8 cellular contexts compared by ENCODE assay signal in genomic region chr7:91264924-91265681, GRCh38. TPM values are rescaled to one million over a fixed set of nuclear protein-coding genes. Genes with fewer than 3 reads are reported as not detected.
DNase-seq lines count a peak whose midpoint lies in the region; ATAC-seq and TF ChIP-seq lines count a peak whose summit lies in the region.

No MANE protein-coding gene starts in this region.

- H3K79me2 ChIP-seq in GM23248 (ENCODE audit: insufficient read depth), result peaks cover 29% of the 10 kb centered on the region

- TF ChIP-seq CTCF in RWPE2 (IDR thresholded peaks at IDR 0.05; ENCODE audit: poor library complexity, severe bottlenecking) (no peak), lung (IDR thresholded peaks at IDR 0.05; ENCODE audit: control extremely low read depth, extremely low read depth) (no peak), suprapubic skin (IDR thresholded peaks at IDR 0.05) (no peak)

- peak overlapping the region; percentile 82 for H3K9ac ChIP-seq in GM23248

- H2AFZ ChIP-seq in GM23248, result peak overlapping the region; percentile 85

- H3K27ac ChIP-seq in GM23248 (peak overlapping the region; percentile 83), RWPE2 (ENCODE audit: poor library complexity, severe bottlenecking) (peak overlapping the region; percentile 76), ectodermal cell (ENCODE audit: insufficient read depth, low read depth, low read length, poor library complexity, severe bottlenecking) (peak overlapping the region; percentile 77), lung (ENCODE audit: low read depth in 1 of 2, low read length in 1 of 2) (peak overlapping the region; percentile 96 to 99), suprapubic skin (peak overlapping the region; percentile 98)

- TF ChIP-seq POLR2A in suprapubic skin (IDR thresholded peaks at IDR 0.05), result no peak

- peaks cover 21% of the 10 kb centered on the region; the same call in 1 of the 2 replicates for H3K4me1 ChIP-seq in GM23248 (ENCODE audit: insufficient read depth)
- peaks cover 5% of the 10 kb centered on the region for H3K4me1 ChIP-seq in RWPE2 (ENCODE audit: insufficient read depth, poor library complexity, severe bottlenecking)
- H3K4me1 ChIP-seq in ectodermal cell (ENCODE audit: control insufficient read depth, insufficient read depth, low read length), result peaks cover 11% of the 10 kb centered on the region
- H3K4me1 ChIP-seq in lung (ENCODE audit: control insufficient read depth in 2 of 2, insufficient read depth in 2 of 2, low read length in 2 of 2), result peaks cover 0 to 21% of the 10 kb centered on the region in 2 donors
- peaks cover 39% of the 10 kb centered on the region for H3K4me1 ChIP-seq in suprapubic skin

- no peak for TF ChIP-seq EP300 in suprapubic skin (IDR thresholded peaks at IDR 0.05)

- no peaks in the 10 kb centered on the region for H3K9me2 ChIP-seq in GM23248 (ENCODE audit: insufficient read depth)

- H4K20me1 ChIP-seq in GM23248 (ENCODE audit: insufficient read depth), result no peaks in the 10 kb centered on the region

- H3K36me3 ChIP-seq in GM23248 (ENCODE audit: low read depth), result no peaks in the 10 kb centered on the region
- H3K36me3 ChIP-seq in RWPE2 (ENCODE audit: low read depth), result no peaks in the 10 kb centered on the region
- H3K36me3 ChIP-seq in ectodermal cell (ENCODE audit: control insufficient read depth, insufficient read depth, low read length), result no peaks in the 10 kb centered on the region
- no peaks in the 10 kb centered on the region for H3K36me3 ChIP-seq in lung (ENCODE audit: control insufficient read depth in 2 of 2, insufficient read depth in 2 of 2, low read length in 2 of 2)
- H3K36me3 ChIP-seq in suprapubic skin, result no peaks in the 10 kb centered on the region

- H3K4me2 ChIP-seq in GM23248 (ENCODE audit: unreplicated experiment), result peak overlapping the region; percentile 82

- 1 to 2% methylated on average over 53 to 72 of the region's 78 CpGs for WGBS in GM23248 (ENCODE audit: low coverage in 1 of 2, low lambda C conversion rate in 2 of 2, missing lambda C conversion rate in 2 of 2), 2 experiments
- WGBS in ectodermal cell, 2 experiments, result 0 to 1% methylated on average over 78 of the region's 78 CpGs
- 0 to 1% methylated on average over 70 to 78 of the region's 78 CpGs for WGBS in lung, 2 donors
- WGBS in suprapubic skin, result 1% methylated on average over 15 of the region's 78 CpGs

- H3K27me3 ChIP-seq in GM23248 (replicated peaks; ENCODE audit: insufficient read depth) (no peaks in the 10 kb centered on the region), RWPE2 (ENCODE audit: insufficient read depth, poor library complexity, severe bottlenecking) (no peaks in the 10 kb centered on the region), ectodermal cell (ENCODE audit: control insufficient read depth, insufficient read depth, low read length, poor library complexity, severe bottlenecking) (peaks cover 54% of the 10 kb centered on the region), lung (ENCODE audit: control insufficient read depth, insufficient read depth) (no peaks in the 10 kb centered on the region), suprapubic skin (no peaks in the 10 kb centered on the region)

- in situ Hi-C loops in GM23248 (cut with MboI), result loop anchor here (10.0 kb wide), 1 partner anchor 180 kb away; no protein-coding TSS in a partner anchor

- no peaks in the 10 kb centered on the region for H3K9me3 ChIP-seq in GM23248 (ENCODE audit: low read depth)
- no peaks in the 10 kb centered on the region for H3K9me3 ChIP-seq in RWPE2 (ENCODE audit: severe bottlenecking)
- no peaks in the 10 kb centered on the region for H3K9me3 ChIP-seq in ectodermal cell (ENCODE audit: control insufficient read depth, low read length)
- peaks cover 0 to 3% of the 10 kb centered on the region in 2 donors for H3K9me3 ChIP-seq in lung (ENCODE audit: control insufficient read depth in 2 of 2, insufficient read depth in 1 of 2, low read length in 1 of 2)
- H3K9me3 ChIP-seq in suprapubic skin, result no peaks in the 10 kb centered on the region

- DNase-seq in NCI-H1417 (lab: John Stamatoyannopoulos, UW) (peak; percentile 72 to 89 (median 88)), NCI-H1417 treated with DMSO at 0.1 percent for 48 hours (lab: John Stamatoyannopoulos, UW) (no peak), GM23248 (peak; percentile 87), KG1 (lab: John Stamatoyannopoulos, UW) (peak; percentile 17), RWPE2 (ENCODE audit: low spot score) (peak; percentile 67), lung (ENCODE audit: low spot score) (peak; percentile 42), suprapubic skin (ENCODE audit: low spot score in 2 of 2) (peak; percentile 76 to 82)

- H3K4me3 ChIP-seq in GM23248, result peak overlapping the region; percentile 86
- H3K4me3 ChIP-seq in RWPE2 (ENCODE audit: severe bottlenecking), result peak overlapping the region; percentile 79
- H3K4me3 ChIP-seq in ectodermal cell (ENCODE audit: insufficient read depth, low read depth, low read length), result peak overlapping the region; percentile 68
- H3K4me3 ChIP-seq in lung, result peak overlapping the region; percentile 83
- H3K4me3 ChIP-seq in suprapubic skin, result peak overlapping the region; percentile 90

- peaks cover 14% of the 10 kb centered on the region; the same call in 1 of the 2 replicates for H3F3A ChIP-seq in GM23248 (ENCODE audit: insufficient read depth)

- ATAC-seq in RWPE2 (ENCODE audit: low read depth) (peak; percentile 52), lung (ENCODE audit: insufficient read depth, low FRiP score) (peak; percentile 25)

RNA-seq across cellular contexts. Expression of gene FZD1, which starts 0.9 kb away (rescaled TPM):
- total RNA-seq in GM23248 (2014; rRNA removed; shearing (Covaris generic)), result 15.1 and 18.5 TPM in 2 replicates
- 3.8 and 4.0 TPM in 2 replicates for polyA plus RNA-seq in GM23248 (2016; fragmentation: Nextera tagmentation; extraction: Ambion mirVana)
- polyA plus RNA-seq in ectodermal cell (2013, experiment 1 of 4), result 19.3 TPM
- polyA plus RNA-seq in ectodermal cell (2013, experiment 2 of 4), result 17.4 TPM
- 11.5 TPM for polyA plus RNA-seq in ectodermal cell (2013, experiment 3 of 4)
- polyA plus RNA-seq in ectodermal cell (2013, experiment 4 of 4), result 13.4 TPM
- total RNA-seq in lung, result 10 to 100 TPM; 17.2 to 55.8 TPM
- polyA plus RNA-seq in lung, result 1 to 10 TPM; 4.1 to 6.2 TPM
- total RNA-seq in suprapubic skin, result 10 to 100 TPM; 23.1 to 43.4 (median 34.9) TPM
